ENCODE assay signal across 8 cellular contexts in the genomic region with DNA sequence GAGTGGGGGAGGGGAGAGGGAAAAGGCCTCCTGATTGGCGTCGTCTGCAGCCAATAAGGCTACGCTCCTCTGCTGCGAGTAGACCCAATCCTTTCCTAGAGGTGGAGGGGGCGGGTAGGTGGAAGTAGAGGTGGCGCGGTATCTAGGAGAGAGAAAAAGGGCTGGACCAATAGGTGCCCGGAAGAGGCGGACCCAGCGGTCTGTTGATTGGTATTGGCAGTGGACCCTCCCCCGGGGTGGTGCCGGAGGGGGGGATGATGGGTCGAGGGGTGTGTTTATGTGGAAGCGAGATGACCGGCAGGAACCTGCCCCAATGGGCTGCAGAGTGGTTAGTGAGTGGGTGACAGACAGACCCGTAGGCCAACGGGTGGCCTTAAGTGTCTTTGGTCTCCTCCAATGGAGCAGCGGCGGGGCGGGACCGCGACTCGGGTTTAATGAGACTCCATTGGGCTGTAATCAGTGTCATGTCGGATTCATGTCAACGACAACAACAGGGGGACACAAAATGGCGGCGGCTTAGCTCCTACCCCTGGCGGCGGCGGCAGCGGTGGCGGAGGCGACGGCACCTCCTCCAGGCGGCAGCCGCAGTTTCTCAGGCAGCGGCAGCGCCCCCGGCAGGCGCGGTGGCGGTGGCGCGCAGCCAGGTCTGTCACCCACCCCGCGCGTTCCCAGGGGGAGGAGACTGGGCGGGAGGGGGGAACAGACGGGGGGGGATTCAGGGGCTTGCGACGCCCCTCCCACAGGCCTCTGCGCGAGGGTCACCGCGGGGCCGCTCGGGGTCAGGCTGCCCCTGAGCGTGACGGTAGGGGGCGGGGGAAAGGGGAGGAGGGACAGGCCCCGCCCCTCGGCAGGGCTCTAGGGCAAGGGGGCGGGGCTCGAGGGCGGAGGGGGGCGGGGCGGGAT. TPM values are rescaled to one million over a fixed set of nuclear protein-coding genes. Genes with fewer than 3 reads are reported as not detected.
A peak's percentile ranks its signal among the peaks of the same experiment; 100 is the strongest.
DNase-seq lines count a peak whose midpoint lies in the region; ATAC-seq, FAIRE-seq and TF ChIP-seq lines count a peak whose summit lies in the region.

Gene KAT6B, plus strand, starts transcription at position 459 of the 903 bp plus-strand sequence. CDS start 16,258 bp downstream, outside the sequence.

- H3K27ac ChIP-seq in rectal smooth muscle tissue (ENCODE audit: low read depth, low read length) (peak within 1 kb of the TSS; percentile 97), aorta (ENCODE audit: low read depth in 1 of 2, low read length in 2 of 2) (peak within 1 kb of the TSS; percentile 90)

- no peaks in the 10 kb centered on the region for H3K9me3 ChIP-seq in aorta (ENCODE audit: control insufficient read depth, low read length)

- peak; percentile 24 for TF ChIP-seq CTCF in astrocyte of the cerebellum (IDR thresholded peaks at IDR 0.05; ENCODE audit: low read depth, low read length, missing control alignments)

- H3K27me3 ChIP-seq in rectal smooth muscle tissue (ENCODE audit: control insufficient read depth, insufficient read depth, low read length) (no peaks in the 10 kb centered on the region), aorta (ENCODE audit: control insufficient read depth in 1 of 2, insufficient read depth in 2 of 2, low read length in 1 of 2) (no peaks in the 10 kb centered on the region)

- intact Hi-C loops in aorta (cut with DNase I), result loop anchor here (5.0 to 10.0 kb wide), 3 partner anchors 98 to 562 kb away; no protein-coding TSS in a partner anchor

- H3K9ac ChIP-seq in rectal smooth muscle tissue (ENCODE audit: low read length), result peak within 1 kb of the TSS; percentile 66

- in situ Hi-C loops in astrocyte of the cerebellum (cut with HindIII; ENCODE audit: low sequenced_read_pairs), result no loop called here

- peak; percentile 97 for FAIRE-seq in GM18507 (lab: Jason Lieb, UNC)

- H3K4me1 ChIP-seq in rectal smooth muscle tissue (ENCODE audit: control insufficient read depth, insufficient read depth, low read length) (peaks cover 9% of the 10 kb centered on the region), aorta (ENCODE audit: control insufficient read depth in 1 of 2, insufficient read depth in 2 of 2, low read length in 2 of 2) (peaks cover 2 to 5% of the 10 kb centered on the region in 2 donors)

- H3K36me3 ChIP-seq in rectal smooth muscle tissue (ENCODE audit: control insufficient read depth, insufficient read depth, low read length), result no peaks in the 10 kb centered on the region
- H3K36me3 ChIP-seq in aorta (ENCODE audit: control insufficient read depth in 1 of 2, insufficient read depth in 2 of 2, low read length in 1 of 2), result no peaks in the 10 kb centered on the region

- H3K4me3 ChIP-seq in astrocyte of the cerebellum (ENCODE audit: low read depth, low read length) (peak within 1 kb of the TSS; percentile 80), rectal smooth muscle tissue (ENCODE audit: low read length) (peak within 1 kb of the TSS; percentile 91), aorta (ENCODE audit: low read length in 2 of 2) (peak within 1 kb of the TSS; percentile 92 to 95)

- WGBS in aorta, 2 donors, result 1% methylated on average over 43 to 67 of the region's 67 CpGs

- peak; percentile 93 for DNase-seq in GM18507 (ENCODE audit: extremely low spot score, insufficient read length, low read depth)
- DNase-seq in NCI-H2029 treated with DMSO at 0.1 percent for 48 hours (lab: John Stamatoyannopoulos, UW), result peak; percentile 89
- peak; percentile 99 for DNase-seq in T-helper 9 cell
- DNase-seq in astrocyte of the cerebellum (ENCODE audit: low read depth), result peak; percentile 100
- DNase-seq in hepatic stellate cell (ENCODE audit: low spot score), result peak; percentile 99
- peak; percentile 100 for DNase-seq in aorta

- peak; percentile 85 for ATAC-seq in HG02981 (IDR thresholded peaks at IDR 0.05; ENCODE audit: unreplicated experiment)
- peak; percentile 96 for ATAC-seq in aorta (ENCODE audit: low FRiP score)

RNA-seq across cellular contexts. Expression of gene KAT6B, which starts in this region (rescaled TPM):
- 10 to 100 TPM; 29.4 to 47.5 TPM for total RNA-seq in aorta
- polyA plus RNA-seq in aorta, result 10 to 100 TPM in 1 of 2 donors, 1 to 10 TPM in 1; 8.5 to 13.5 TPM

Comparison
In these comparisons a context has a peak if more than half of its experiments do, and no peak if none do; other contexts are left out.
1. Peak in every context shown above with its lines: DNase-seq, ATAC-seq, H3K4me3 ChIP-seq and H3K27ac ChIP-seq.